Comparison of ENCODE assay signal across 8 cellular contexts in genomic region chr9:2727966-2728613, GRCh38. TPM values are rescaled to one million over a fixed set of nuclear protein-coding genes. Genes with fewer than 3 reads are reported as not detected.
DNase-seq lines count a peak whose midpoint lies in the region; ATAC-seq, FAIRE-seq and TF ChIP-seq lines count a peak whose summit lies in the region.

No MANE protein-coding gene starts in this region.

- TF ChIP-seq CTCF in D721Med (IDR thresholded peaks at IDR 0.05; ENCODE audit: insufficient read depth, missing control alignments) = peak; percentile 94
- TF ChIP-seq CTCF in astrocyte of the cerebellum (IDR thresholded peaks at IDR 0.05; ENCODE audit: low read depth, low read length, missing control alignments) = peak; percentile 88

- no peak for DNase-seq in D721Med (ENCODE audit: insufficient read length, low spot score)
- peak; percentile 45 for DNase-seq in NCI-H460 (ENCODE audit: extremely low read depth, low read depth)
- peak; percentile 64 for DNase-seq in astrocyte of the cerebellum (ENCODE audit: low read depth)
- peak; percentile 81 for DNase-seq in iris pigment epithelial cell (ENCODE audit: low read depth)
- peak; percentile 30 for DNase-seq in stromal cell of bone marrow (ENCODE audit: low read depth)
- DNase-seq in activated CD4-positive, alpha-beta T cell treated with anti-CD3 and anti-CD28 coated beads, Interleukin-2, amount 50 U/mL, for 4 hours = no peak

- ATAC-seq in GM19372 (IDR thresholded peaks at IDR 0.05; ENCODE audit: low read depth, unreplicated experiment) = peak; percentile 86
- ATAC-seq in HG03280 (IDR thresholded peaks at IDR 0.05; ENCODE audit: unreplicated experiment) = peak; percentile 80

- in situ Hi-C loops in astrocyte of the cerebellum (cut with HindIII; ENCODE audit: low sequenced_read_pairs) = loop anchor here (25.0 kb wide), 1 partner anchor 91 kb away; no protein-coding TSS in a partner anchor

- no peak for FAIRE-seq in D721Med (lab: Jason Lieb, UNC)

- no peak overlapping the region for H3K4me3 ChIP-seq in astrocyte of the cerebellum (ENCODE audit: low read depth, low read length)

RNA-seq across cellular contexts. Expression of gene KCNV2, which starts 10.8 kb away (rescaled TPM):
- total RNA-seq in NCI-H460 (2014; rRNA removed; shearing (Covaris generic)) = not detected in 2 replicates
- not detected in 2 replicates for polyA plus RNA-seq in NCI-H460 (2014; cell fraction: nucleus; rRNA removed)

Comparison
In these comparisons a context has a peak if more than half of its experiments do, and no peak if none do; other contexts are left out.
1. DNase-seq: peak in NCI-H460 (single experiment), astrocyte of the cerebellum (single experiment), iris pigment epithelial cell (single experiment) and stromal cell of bone marrow (single experiment); none in D721Med (single experiment) and activated CD4-positive, alpha-beta T cell treated with anti-CD3 and anti-CD28 coated beads, Interleukin-2, amount 50 U/mL, for 4 hours (0 of 2).